ENCODE assay signal across 9 cellular contexts in the genomic region with DNA sequence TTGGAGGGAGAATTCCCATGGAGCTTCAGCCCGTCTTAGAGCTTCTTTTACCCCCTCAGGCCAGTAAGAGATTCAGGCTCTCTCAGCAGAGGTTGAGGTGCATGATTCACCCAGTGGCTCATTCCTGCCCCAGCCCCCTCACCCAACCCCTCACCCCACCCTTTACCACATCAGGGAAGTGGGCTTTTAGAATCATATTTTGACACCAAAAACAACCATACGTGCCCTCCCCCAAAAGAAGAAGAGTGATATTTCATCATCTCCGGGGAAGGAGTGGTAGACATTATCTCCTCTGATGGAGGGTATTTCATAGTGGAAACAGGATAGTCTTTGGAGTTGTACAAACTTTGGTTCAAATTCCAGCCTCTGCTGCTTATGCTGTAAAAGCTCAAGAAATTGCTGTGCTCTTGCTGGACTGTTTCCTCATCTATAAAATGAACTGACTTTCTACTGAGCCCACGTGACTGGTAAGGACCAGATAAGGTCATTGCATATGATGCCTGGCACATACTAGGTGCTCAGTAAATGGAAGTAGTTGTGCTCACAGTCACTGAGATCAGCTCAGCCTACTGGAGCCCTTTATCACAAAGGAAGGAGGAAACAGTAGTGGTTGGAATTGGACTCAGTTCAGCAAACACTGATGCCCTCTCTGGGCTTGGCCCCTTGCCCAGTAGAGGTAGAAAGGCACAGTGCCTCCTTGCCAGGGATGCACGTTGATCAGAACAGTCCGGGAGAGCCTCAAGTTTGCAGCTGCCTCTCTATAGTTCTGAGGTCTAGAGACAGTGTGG. TPM values are rescaled to one million over a fixed set of nuclear protein-coding genes. Genes with fewer than 3 reads are reported as not detected.
A peak's percentile ranks its signal among the peaks of the same experiment; 100 is the strongest.
DNase-seq lines count a peak whose midpoint lies in the region; ATAC-seq and TF ChIP-seq lines count a peak whose summit lies in the region.
"Had no signal": no experiment of that assay in that cellular context is flagged by ENCODE, and none has a peak within 500 bp of the region (broad histone marks: within the 10 kb centered on the region; RNA-seq: fewer than 3 reads in every experiment).

No MANE protein-coding gene starts in this region.

- peaks cover 9% of the 10 kb centered on the region for H3K4me1 ChIP-seq in HEK293 (ENCODE audit: control insufficient read depth, insufficient read depth, low read length)
- H3K4me1 ChIP-seq: SJSA1 had no signal

- no peaks in the 10 kb centered on the region for H3K9me3 Mint-ChIP-seq in activated T-helper 1 cell treated with anti-CD3 and anti-CD28 coated beads, Interleukin-12 subunit alpha, Interleukin-12 subunit beta, Interleukin-2, Interleukin-4 antibody, amounts not matched to agents 30 ng/mL and 10 ng/mL and 1 ng/mL, durations not matched to agents 14 hours and 24 hours and 36 hours
- no peaks in the 10 kb centered on the region for H3K9me3 Mint-ChIP-seq in naive thymus-derived CD8-positive, alpha-beta T cell

- POLR2A ChIA-PET in HEK293 (lab: Yijun Ruan, JAX): interaction anchor here (1.1 kb wide), 1 partner anchor 42 kb away, joined by 3 read pairs; no protein-coding TSS in a partner anchor
- POLR2A ChIA-PET in naive thymus-derived CD8-positive, alpha-beta T cell (lab: Charles Lee): interaction anchor here (0.8 to 2.3 kb wide), 4 partner anchors 19 to 32 kb away, joined by 3 to 15 read pairs (median 4); a partner anchor contains a TSS

- no peaks in the 10 kb centered on the region for H3K9me3 ChIP-seq in HEK293 (ENCODE audit: control insufficient read depth, insufficient read depth, low read depth, low read length)
- H3K9me3 ChIP-seq: SJSA1 had no signal

- CTCF ChIA-PET in HEK293 (lab: Yijun Ruan, JAX): no interaction called here

- no peaks in the 10 kb centered on the region for H3K36me3 ChIP-seq in HEK293 (ENCODE audit: control insufficient read depth in 2 of 2, insufficient read depth in 1 of 2, low read length in 2 of 2)
- H3K36me3 ChIP-seq: SJSA1 had no signal

- peaks cover 2% of the 10 kb centered on the region for H3K36me3 Mint-ChIP-seq in activated T-helper 1 cell treated with anti-CD3 and anti-CD28 coated beads, Interleukin-12 subunit alpha, Interleukin-12 subunit beta, Interleukin-2, Interleukin-4 antibody, amounts not matched to agents 30 ng/mL and 10 ng/mL and 1 ng/mL, durations not matched to agents 14 hours and 24 hours and 36 hours (ENCODE audit: low read depth)
- H3K36me3 Mint-ChIP-seq in naive thymus-derived CD8-positive, alpha-beta T cell: no peaks in the 10 kb centered on the region

- H3K4me3 Mint-ChIP-seq in activated T-helper 1 cell treated with anti-CD3 and anti-CD28 coated beads, Interleukin-12 subunit alpha, Interleukin-12 subunit beta, Interleukin-2, Interleukin-4 antibody, amounts not matched to agents 30 ng/mL and 10 ng/mL and 1 ng/mL, durations not matched to agents 14 hours and 24 hours and 36 hours: no peak overlapping the region
- peak overlapping the region in 8 of 10 donors; percentile 30 to 71 (median 50) for H3K4me3 Mint-ChIP-seq in naive thymus-derived CD8-positive, alpha-beta T cell

- no peak overlapping the region for H3K4me3 ChIP-seq in HEK293 (ENCODE audit: low read depth, low read length)
- H3K4me3 ChIP-seq: SJSA1 had no signal

- peaks cover 55% of the 10 kb centered on the region for H3K4me1 Mint-ChIP-seq in activated T-helper 1 cell treated with anti-CD3 and anti-CD28 coated beads, Interleukin-12 subunit alpha, Interleukin-12 subunit beta, Interleukin-2, Interleukin-4 antibody, amounts not matched to agents 30 ng/mL and 10 ng/mL and 1 ng/mL, durations not matched to agents 14 hours and 24 hours and 36 hours (ENCODE audit: low read depth)
- peaks cover 20 to 80% (median 58%) of the 10 kb centered on the region in 4 donors for H3K4me1 Mint-ChIP-seq in naive thymus-derived CD8-positive, alpha-beta T cell

- no peak overlapping the region for H3K27ac ChIP-seq in HEK293 (ENCODE audit: extremely low read depth, low read depth, low read length)
- H3K27ac ChIP-seq: SJSA1 had no signal

- peaks cover 2% of the 10 kb centered on the region for H3K27me3 Mint-ChIP-seq in activated T-helper 1 cell treated with anti-CD3 and anti-CD28 coated beads, Interleukin-12 subunit alpha, Interleukin-12 subunit beta, Interleukin-2, Interleukin-4 antibody, amounts not matched to agents 30 ng/mL and 10 ng/mL and 1 ng/mL, durations not matched to agents 14 hours and 24 hours and 36 hours (ENCODE audit: insufficient read depth)
- peaks cover 0 to 8% (median 0%) of the 10 kb centered on the region in 5 donors for H3K27me3 Mint-ChIP-seq in naive thymus-derived CD8-positive, alpha-beta T cell

- DNase-seq in NCI-H2196 (lab: John Stamatoyannopoulos, UW; ENCODE audit: unreplicated experiment) (peak; percentile 74), NCI-H524 (lab: John Stamatoyannopoulos, UW) (no peak)
- DNase-seq in activated T-helper 1 cell treated with anti-CD3 and anti-CD28 coated beads, Interleukin-12 subunit alpha, Interleukin-12 subunit beta, Interleukin-2, Interleukin-4 antibody, amounts not matched to agents 30 ng/mL and 10 ng/mL and 1 ng/mL, durations not matched to agents 14 hours and 24 hours and 36 hours (ENCODE audit: low spot score): no peak
- DNase-seq in naive thymus-derived CD8-positive, alpha-beta T cell: peak in 3 of 10 donors; percentile 7 to 39 (median 11)
- DNase-seq: left cardiac atrium had no signal

- H3K27ac Mint-ChIP-seq in activated T-helper 1 cell treated with anti-CD3 and anti-CD28 coated beads, Interleukin-12 subunit alpha, Interleukin-12 subunit beta, Interleukin-2, Interleukin-4 antibody, amounts not matched to agents 30 ng/mL and 10 ng/mL and 1 ng/mL, durations not matched to agents 14 hours and 24 hours and 36 hours: peak overlapping the region; percentile 36
- H3K27ac Mint-ChIP-seq in naive thymus-derived CD8-positive, alpha-beta T cell: peak overlapping the region in 7 of 10 donors; percentile 23 to 92 (median 74)

- intact Hi-C loops in activated T-helper 1 cell treated with anti-CD3 and anti-CD28 coated beads, Interleukin-12 subunit alpha, Interleukin-12 subunit beta, Interleukin-2, Interleukin-4 antibody, amounts not matched to agents 30 ng/mL and 10 ng/mL and 1 ng/mL, durations not matched to agents 14 hours and 24 hours and 36 hours (cut with micrococcal nuclease): loop anchor here (1.0 to 10.0 kb wide), 3 partner anchors 9 to 1946 kb away; a partner anchor contains a TSS

- no peak for TF ChIP-seq CTCF in HEK293 (tag by site-specific recombination; IDR thresholded peaks at IDR 0.05)

- ATAC-seq in naive thymus-derived CD8-positive, alpha-beta T cell: peak; percentile 54 to 57
- ATAC-seq in HG02588 (IDR thresholded peaks at IDR 0.05; ENCODE audit: unreplicated experiment) (no peak), GM18861 (IDR thresholded peaks at IDR 0.05; ENCODE audit: unreplicated experiment) (no peak)

TF ChIP-seq in HEK293, 187 proteins besides CTCF, POLR2A, EP300 and RAD21 (continues in another document):
- TF ChIP-seq ZNF184 (tag by site-specific recombination; IDR thresholded peaks at IDR 0.05): no peak
- TF ChIP-seq, protein P1, sequence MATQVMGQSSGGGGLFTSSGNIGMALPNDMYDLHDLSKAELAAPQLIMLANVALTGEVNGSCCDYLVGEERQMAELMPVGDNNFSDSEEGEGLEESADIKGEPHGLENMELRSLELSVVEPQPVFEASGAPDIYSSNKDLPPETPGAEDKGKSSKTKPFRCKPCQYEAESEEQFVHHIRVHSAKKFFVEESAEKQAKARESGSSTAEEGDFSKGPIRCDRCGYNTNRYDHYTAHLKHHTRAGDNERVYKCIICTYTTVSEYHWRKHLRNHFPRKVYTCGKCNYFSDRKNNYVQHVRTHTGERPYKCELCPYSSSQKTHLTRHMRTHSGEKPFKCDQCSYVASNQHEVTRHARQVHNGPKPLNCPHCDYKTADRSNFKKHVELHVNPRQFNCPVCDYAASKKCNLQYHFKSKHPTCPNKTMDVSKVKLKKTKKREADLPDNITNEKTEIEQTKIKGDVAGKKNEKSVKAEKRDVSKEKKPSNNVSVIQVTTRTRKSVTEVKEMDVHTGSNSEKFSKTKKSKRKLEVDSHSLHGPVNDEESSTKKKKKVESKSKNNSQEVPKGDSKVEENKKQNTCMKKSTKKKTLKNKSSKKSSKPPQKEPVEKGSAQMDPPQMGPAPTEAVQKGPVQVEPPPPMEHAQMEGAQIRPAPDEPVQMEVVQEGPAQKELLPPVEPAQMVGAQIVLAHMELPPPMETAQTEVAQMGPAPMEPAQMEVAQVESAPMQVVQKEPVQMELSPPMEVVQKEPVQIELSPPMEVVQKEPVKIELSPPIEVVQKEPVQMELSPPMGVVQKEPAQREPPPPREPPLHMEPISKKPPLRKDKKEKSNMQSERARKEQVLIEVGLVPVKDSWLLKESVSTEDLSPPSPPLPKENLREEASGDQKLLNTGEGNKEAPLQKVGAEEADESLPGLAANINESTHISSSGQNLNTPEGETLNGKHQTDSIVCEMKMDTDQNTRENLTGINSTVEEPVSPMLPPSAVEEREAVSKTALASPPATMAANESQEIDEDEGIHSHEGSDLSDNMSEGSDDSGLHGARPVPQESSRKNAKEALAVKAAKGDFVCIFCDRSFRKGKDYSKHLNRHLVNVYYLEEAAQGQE (tag by site-specific recombination; IDR thresholded peaks at IDR 0.05): no peak

RNA-seq across cellular contexts. Expression of a gene that starts 18.3 kb away (rescaled TPM):
- 25.4 and 30.2 TPM in 2 replicates for total RNA-seq in activated T-helper 1 cell treated with anti-CD3 and anti-CD28 coated beads, Interleukin-12 subunit alpha, Interleukin-12 subunit beta, Interleukin-2, Interleukin-4 antibody, amounts not matched to agents 30 ng/mL and 10 ng/mL and 1 ng/mL, durations not matched to agents 14 hours and 24 hours and 36 hours
- 10 to 100 TPM; 84.3 to 87.4 TPM for total RNA-seq in naive thymus-derived CD8-positive, alpha-beta T cell
- 1,000 to 10,000 TPM in 1 of 3 donors, 10 to 100 TPM in 2; 41.5 to 1,286 (median 63.8) TPM for polyA plus RNA-seq in naive thymus-derived CD8-positive, alpha-beta T cell
- total RNA-seq: SJSA1 had no signal

RNA-seq across cellular contexts. Expression of a gene that starts 29.8 kb away (rescaled TPM):
- total RNA-seq in activated T-helper 1 cell treated with anti-CD3 and anti-CD28 coated beads, Interleukin-12 subunit alpha, Interleukin-12 subunit beta, Interleukin-2, Interleukin-4 antibody, amounts not matched to agents 30 ng/mL and 10 ng/mL and 1 ng/mL, durations not matched to agents 14 hours and 24 hours and 36 hours: 0.13 TPM in 1 of 2 replicates, not detected in the other
- 1 to 10 TPM; 1.2 TPM for total RNA-seq in naive thymus-derived CD8-positive, alpha-beta T cell
- under 1 TPM in 1 of 3 donors, not detected in 2; 0.07 TPM for polyA plus RNA-seq in naive thymus-derived CD8-positive, alpha-beta T cell
- total RNA-seq: left cardiac atrium, SJSA1 had no signal

RNA-seq across cellular contexts. Expression of a gene that starts 32.1 kb away (rescaled TPM):
- 1.7 and 2.3 TPM in 2 replicates for total RNA-seq in activated T-helper 1 cell treated with anti-CD3 and anti-CD28 coated beads, Interleukin-12 subunit alpha, Interleukin-12 subunit beta, Interleukin-2, Interleukin-4 antibody, amounts not matched to agents 30 ng/mL and 10 ng/mL and 1 ng/mL, durations not matched to agents 14 hours and 24 hours and 36 hours
- under 1 TPM in 1 of 2 experiments, not detected in 1; 0.41 TPM for total RNA-seq in naive thymus-derived CD8-positive, alpha-beta T cell
- 1 to 10 TPM in 1 of 3 donors, under 1 TPM in 1, not detected in 1; 0.32 to 2.7 TPM for polyA plus RNA-seq in naive thymus-derived CD8-positive, alpha-beta T cell
- total RNA-seq: left cardiac atrium had no signal

RNA-seq across cellular contexts. Expression of a gene that starts 45.0 kb away (rescaled TPM):
- not detected in 2 replicates for total RNA-seq in activated T-helper 1 cell treated with anti-CD3 and anti-CD28 coated beads, Interleukin-12 subunit alpha, Interleukin-12 subunit beta, Interleukin-2, Interleukin-4 antibody, amounts not matched to agents 30 ng/mL and 10 ng/mL and 1 ng/mL, durations not matched to agents 14 hours and 24 hours and 36 hours
- not detected for total RNA-seq in naive thymus-derived CD8-positive, alpha-beta T cell
- polyA plus RNA-seq in naive thymus-derived CD8-positive, alpha-beta T cell: not detected
- total RNA-seq: left cardiac atrium, SJSA1 had no signal

Comparison
In these comparisons a context has a peak if more than half of its experiments do, and no peak if none do; other contexts are left out.
1. ATAC-seq: peak in naive thymus-derived CD8-positive, alpha-beta T cell (2 of 2); none in HG02588 (single experiment) and GM18861 (single experiment).